In genomic region chr2:233108611-233109490, GRCh38 we compare ENCODE assay signal across 14 cellular contexts. TPM values are rescaled to one million over a fixed set of nuclear protein-coding genes. Genes with fewer than 3 reads are reported as not detected.
DNase-seq lines count a peak whose midpoint lies in the region; ATAC-seq and TF ChIP-seq lines count a peak whose summit lies in the region.
"Had no signal": no experiment of that assay in that cellular context is flagged by ENCODE, and none has a peak within 500 bp of the region (broad histone marks: within the 10 kb centered on the region; RNA-seq: fewer than 3 reads in every experiment).

No MANE protein-coding gene starts in this region.

- peak overlapping the region; percentile 69 for H3K27ac ChIP-seq in neutrophil
- H3K27ac ChIP-seq: gastroesophageal sphincter, thyroid gland had no signal

- ATAC-seq in activated CD4-positive, CD25-positive, alpha-beta regulatory T cell treated with anti-CD3 and anti-CD28 coated beads, Interleukin-2, amount 50 U/mL, for 24 hours = peak; percentile 66 to 70
- ATAC-seq in HG02588 (IDR thresholded peaks at IDR 0.05; ENCODE audit: unreplicated experiment) = peak; percentile 47
- peak; percentile 61 for ATAC-seq in activated CD8-positive, alpha-beta T cell treated with anti-CD3 and anti-CD28 coated beads for 36 hours
- ATAC-seq: gastroesophageal sphincter had no signal

- DNase-seq in activated CD4-positive, CD25-positive, alpha-beta regulatory T cell (lab: John Stamatoyannopoulos, UW) = no peak
- DNase-seq in activated CD8-positive, alpha-beta T cell treated with anti-CD3 and anti-CD28 coated beads for 36 hours = no peak
- DNase-seq in NCI-H446 (lab: John Stamatoyannopoulos, UW) (no peak), D341Med (ENCODE audit: low spot score) (no peak), NCI-H748 treated with DMSO at 0.1 percent for 48 hours (lab: John Stamatoyannopoulos, UW) (no peak)
- DNase-seq: anterior cingulate cortex; effector CD8-positive, alpha-beta T cell; NCI-H1048; NCI-H526; thyroid gland had no signal

- POLR2A ChIA-PET in activated CD8-positive, alpha-beta T cell treated with anti-CD3 and anti-CD28 coated beads for 36 hours (lab: Charles Lee) = interaction anchor here (1.6 kb wide), 1 partner anchor 9 kb away, joined by 5 read pairs; no protein-coding TSS in a partner anchor

- H3K9me3 Mint-ChIP-seq in activated CD8-positive, alpha-beta T cell treated with anti-CD3 and anti-CD28 coated beads for 36 hours = peaks cover 4% of the 10 kb centered on the region

- peaks cover 11% of the 10 kb centered on the region for H3K36me3 Mint-ChIP-seq in activated CD8-positive, alpha-beta T cell treated with anti-CD3 and anti-CD28 coated beads for 36 hours (ENCODE audit: low read depth)

- no peaks in the 10 kb centered on the region for H3K27me3 Mint-ChIP-seq in activated CD8-positive, alpha-beta T cell treated with anti-CD3 and anti-CD28 coated beads for 36 hours

- H3K27ac Mint-ChIP-seq in activated CD8-positive, alpha-beta T cell treated with anti-CD3 and anti-CD28 coated beads for 36 hours = no peak overlapping the region

- H3K4me1 ChIP-seq in neutrophil (ENCODE audit: control insufficient read depth in 1 of 2, insufficient read depth in 1 of 2, low read depth in 1 of 2, low read length in 1 of 2) = peaks cover 19 to 35% of the 10 kb centered on the region in 2 experiments
- H3K4me1 ChIP-seq: gastroesophageal sphincter, thyroid gland had no signal

- no peaks in the 10 kb centered on the region for H3K9me3 ChIP-seq in neutrophil
- H3K9me3 ChIP-seq: gastroesophageal sphincter, thyroid gland had no signal

- no peak overlapping the region for H3K4me3 Mint-ChIP-seq in activated CD8-positive, alpha-beta T cell treated with anti-CD3 and anti-CD28 coated beads for 36 hours

- H3K4me1 Mint-ChIP-seq in activated CD8-positive, alpha-beta T cell treated with anti-CD3 and anti-CD28 coated beads for 36 hours (ENCODE audit: low read depth) = peaks cover 61% of the 10 kb centered on the region

- CTCF ChIA-PET in activated CD8-positive, alpha-beta T cell treated with anti-CD3 and anti-CD28 coated beads for 36 hours (lab: Charles Lee) = interaction anchor here (1.0 kb wide), 1 partner anchor 54 kb away, joined by 3 read pairs; no protein-coding TSS in a partner anchor

- no peak for TF ChIP-seq CTCF in activated CD8-positive, alpha-beta T cell treated with anti-CD3 and anti-CD28 coated beads for 36 hours (IDR thresholded peaks at IDR 0.05)
- no peak for TF ChIP-seq CTCF in neutrophil (IDR thresholded peaks at IDR 0.05)

- no peaks in the 10 kb centered on the region for H3K27me3 ChIP-seq in neutrophil
- H3K27me3 ChIP-seq: thyroid gland had no signal

- intact Hi-C loops in activated CD8-positive, alpha-beta T cell treated with anti-CD3 and anti-CD28 coated beads for 36 hours (cut with micrococcal nuclease) = no loop called here

- H3K4me3 ChIP-seq in neutrophil (ENCODE audit: low read depth in 1 of 2, low read length in 1 of 2) = no peak overlapping the region
- H3K4me3 ChIP-seq: gastroesophageal sphincter, thyroid gland had no signal

- H3K36me3 ChIP-seq in neutrophil = no peaks in the 10 kb centered on the region
- H3K36me3 ChIP-seq: gastroesophageal sphincter, thyroid gland had no signal

RNA-seq across cellular contexts. Expression of gene INPP5D, which starts 48.7 kb away (rescaled TPM):
- 10 to 100 TPM; 38.6 to 40.2 TPM for total RNA-seq in activated CD8-positive, alpha-beta T cell treated with anti-CD3 and anti-CD28 coated beads for 36 hours
